ENCODE assay signal across 8 cellular contexts in genomic region chr7:149838224-149838991, GRCh38. TPM values are rescaled to one million over a fixed set of nuclear protein-coding genes. Genes with fewer than 3 reads are reported as not detected.
DNase-seq lines count a peak whose midpoint lies in the region; ATAC-seq lines count a peak whose summit lies in the region.

ZNF862 (plus strand) TSS chr7:149838375; CDS start chr7:149838612, 237 bp downstream.

- H3K9ac ChIP-seq in BLaER1 treated with 17β-estradiol and CSF1 and Interleukin-3, amounts not matched to agents 10 nM and 100 nM: peak within 1 kb of the TSS; percentile 86 to 95 (median 91)

- peak within 1 kb of the TSS; percentile 71 to 94 (median 91) for H3K27ac ChIP-seq in BLaER1 treated with 17β-estradiol and CSF1 and Interleukin-3, amounts not matched to agents 10 nM and 100 nM

- peak within 1 kb of the TSS; percentile 77 to 98 (median 86) for H3K4me3 ChIP-seq in BLaER1 treated with 17β-estradiol and CSF1 and Interleukin-3, amounts not matched to agents 10 nM and 100 nM

- peak within 1 kb of the TSS; percentile 81 to 97 (median 89) for H3K4me2 ChIP-seq in BLaER1 treated with 17β-estradiol and CSF1 and Interleukin-3, amounts not matched to agents 10 nM and 100 nM

- no peaks in the 10 kb centered on the region for H3K9me3 ChIP-seq in BLaER1 treated with 17β-estradiol and CSF1 and Interleukin-3, amounts not matched to agents 10 nM and 100 nM (replicated peaks in 1 of 11)

- ATAC-seq in GM19351 (IDR thresholded peaks at IDR 0.05; ENCODE audit: unreplicated experiment) (peak; percentile 97), HG03521 (IDR thresholded peaks at IDR 0.05; ENCODE audit: unreplicated experiment) (peak; percentile 98), left lobe of liver (peak; percentile 97)

- DNase-seq in NCI-H748 (lab: John Stamatoyannopoulos, UW; ENCODE audit: unreplicated experiment) (peak; percentile 99), dedifferentiated amniotic fluid mesenchymal stem cell (ENCODE audit: extremely low spot score) (peak; percentile 96), left lobe of liver (ENCODE audit: low spot score) (peak; percentile 99)
- peak; percentile 95 for DNase-seq in activated CD4-positive, alpha-beta T cell treated with anti-CD3 and anti-CD28 coated beads, Interleukin-2, amount 50 U/mL, for 1 hour
- DNase-seq in stimulated activated CD4-positive, alpha-beta T cell treated with anti-CD3 and anti-CD28 coated beads, Interleukin-2, amount 100 ng/mL, for 4 hours (ENCODE audit: low read depth): peak; percentile 94

- H4K20me1 ChIP-seq in BLaER1 treated with 17β-estradiol and CSF1 and Interleukin-3, amounts not matched to agents 10 nM and 100 nM: peaks cover 0 to 10% (median 0%) of the 10 kb centered on the region in 11 experiments; a peak in 3 of 22 replicates

- no peaks in the 10 kb centered on the region for H3K27me3 ChIP-seq in BLaER1 treated with 17β-estradiol and CSF1 and Interleukin-3, amounts not matched to agents 10 nM and 100 nM

- peaks cover 13 to 28% (median 18%) of the 10 kb centered on the region in 10 experiments for H3K4me1 ChIP-seq in BLaER1 treated with 17β-estradiol and CSF1 and Interleukin-3, amounts not matched to agents 10 nM and 100 nM

- H3K36me3 ChIP-seq in BLaER1 treated with 17β-estradiol and CSF1 and Interleukin-3, amounts not matched to agents 10 nM and 100 nM: no peaks in the 10 kb centered on the region

RNA-seq across cellular contexts. Expression of gene ZNF862, which starts in this region (rescaled TPM):
- 10.5 TPM for total RNA-seq in left lobe of liver

Comparison
In these comparisons a context has a peak if more than half of its experiments do, and no peak if none do; other contexts are left out.
1. Peak in every context shown above with its lines: DNase-seq, ATAC-seq, H3K4me3 ChIP-seq and H3K27ac ChIP-seq.